ENCODE assay signal across 2 cellular contexts in the genomic region with DNA sequence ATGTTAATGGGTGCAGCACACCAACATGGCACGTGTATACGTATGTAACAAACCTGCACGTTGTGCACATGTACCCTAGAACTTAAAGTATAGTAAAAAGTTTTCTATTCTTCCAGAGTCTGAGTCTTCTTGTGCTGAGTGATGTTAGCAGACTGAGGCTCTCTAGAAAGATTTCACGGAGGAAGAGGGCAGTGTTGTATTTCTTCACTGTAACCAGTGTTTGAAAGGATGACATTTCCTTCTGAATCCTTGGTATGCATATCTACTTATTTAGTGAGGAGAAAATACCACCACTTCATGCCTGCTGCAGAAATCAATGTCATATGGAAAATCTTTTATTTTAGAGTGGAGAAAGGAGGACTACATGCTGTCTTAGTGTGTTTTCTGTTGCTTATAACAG.
TF ChIP-seq lines count a peak whose summit lies in the region.

No MANE protein-coding gene starts in this region.

TF ChIP-seq in GM12878, 131 proteins besides CTCF, POLR2A, EP300 and RAD21 (continued from another document):
- TF ChIP-seq, protein P1, sequence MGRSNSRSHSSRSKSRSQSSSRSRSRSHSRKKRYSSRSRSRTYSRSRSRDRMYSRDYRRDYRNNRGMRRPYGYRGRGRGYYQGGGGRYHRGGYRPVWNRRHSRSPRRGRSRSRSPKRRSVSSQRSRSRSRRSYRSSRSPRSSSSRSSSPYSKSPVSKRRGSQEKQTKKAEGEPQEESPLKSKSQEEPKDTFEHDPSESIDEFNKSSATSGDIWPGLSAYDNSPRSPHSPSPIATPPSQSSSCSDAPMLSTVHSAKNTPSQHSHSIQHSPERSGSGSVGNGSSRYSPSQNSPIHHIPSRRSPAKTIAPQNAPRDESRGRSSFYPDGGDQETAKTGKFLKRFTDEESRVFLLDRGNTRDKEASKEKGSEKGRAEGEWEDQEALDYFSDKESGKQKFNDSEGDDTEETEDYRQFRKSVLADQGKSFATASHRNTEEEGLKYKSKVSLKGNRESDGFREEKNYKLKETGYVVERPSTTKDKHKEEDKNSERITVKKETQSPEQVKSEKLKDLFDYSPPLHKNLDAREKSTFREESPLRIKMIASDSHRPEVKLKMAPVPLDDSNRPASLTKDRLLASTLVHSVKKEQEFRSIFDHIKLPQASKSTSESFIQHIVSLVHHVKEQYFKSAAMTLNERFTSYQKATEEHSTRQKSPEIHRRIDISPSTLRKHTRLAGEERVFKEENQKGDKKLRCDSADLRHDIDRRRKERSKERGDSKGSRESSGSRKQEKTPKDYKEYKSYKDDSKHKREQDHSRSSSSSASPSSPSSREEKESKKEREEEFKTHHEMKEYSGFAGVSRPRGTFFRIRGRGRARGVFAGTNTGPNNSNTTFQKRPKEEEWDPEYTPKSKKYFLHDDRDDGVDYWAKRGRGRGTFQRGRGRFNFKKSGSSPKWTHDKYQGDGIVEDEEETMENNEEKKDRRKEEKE (IDR thresholded peaks at IDR 0.05) = no peak
- TF ChIP-seq, protein P2, sequence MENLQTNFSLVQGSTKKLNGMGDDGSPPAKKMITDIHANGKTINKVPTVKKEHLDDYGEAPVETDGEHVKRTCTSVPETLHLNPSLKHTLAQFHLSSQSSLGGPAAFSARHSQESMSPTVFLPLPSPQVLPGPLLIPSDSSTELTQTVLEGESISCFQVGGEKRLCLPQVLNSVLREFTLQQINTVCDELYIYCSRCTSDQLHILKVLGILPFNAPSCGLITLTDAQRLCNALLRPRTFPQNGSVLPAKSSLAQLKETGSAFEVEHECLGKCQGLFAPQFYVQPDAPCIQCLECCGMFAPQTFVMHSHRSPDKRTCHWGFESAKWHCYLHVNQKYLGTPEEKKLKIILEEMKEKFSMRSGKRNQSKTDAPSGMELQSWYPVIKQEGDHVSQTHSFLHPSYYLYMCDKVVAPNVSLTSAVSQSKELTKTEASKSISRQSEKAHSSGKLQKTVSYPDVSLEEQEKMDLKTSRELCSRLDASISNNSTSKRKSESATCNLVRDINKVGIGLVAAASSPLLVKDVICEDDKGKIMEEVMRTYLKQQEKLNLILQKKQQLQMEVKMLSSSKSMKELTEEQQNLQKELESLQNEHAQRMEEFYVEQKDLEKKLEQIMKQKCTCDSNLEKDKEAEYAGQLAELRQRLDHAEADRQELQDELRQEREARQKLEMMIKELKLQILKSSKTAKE (IDR thresholded peaks at IDR 0.05; ENCODE audit: low read depth, poor library complexity, severe bottlenecking) = no peak
- TF ChIP-seq, protein P3, sequence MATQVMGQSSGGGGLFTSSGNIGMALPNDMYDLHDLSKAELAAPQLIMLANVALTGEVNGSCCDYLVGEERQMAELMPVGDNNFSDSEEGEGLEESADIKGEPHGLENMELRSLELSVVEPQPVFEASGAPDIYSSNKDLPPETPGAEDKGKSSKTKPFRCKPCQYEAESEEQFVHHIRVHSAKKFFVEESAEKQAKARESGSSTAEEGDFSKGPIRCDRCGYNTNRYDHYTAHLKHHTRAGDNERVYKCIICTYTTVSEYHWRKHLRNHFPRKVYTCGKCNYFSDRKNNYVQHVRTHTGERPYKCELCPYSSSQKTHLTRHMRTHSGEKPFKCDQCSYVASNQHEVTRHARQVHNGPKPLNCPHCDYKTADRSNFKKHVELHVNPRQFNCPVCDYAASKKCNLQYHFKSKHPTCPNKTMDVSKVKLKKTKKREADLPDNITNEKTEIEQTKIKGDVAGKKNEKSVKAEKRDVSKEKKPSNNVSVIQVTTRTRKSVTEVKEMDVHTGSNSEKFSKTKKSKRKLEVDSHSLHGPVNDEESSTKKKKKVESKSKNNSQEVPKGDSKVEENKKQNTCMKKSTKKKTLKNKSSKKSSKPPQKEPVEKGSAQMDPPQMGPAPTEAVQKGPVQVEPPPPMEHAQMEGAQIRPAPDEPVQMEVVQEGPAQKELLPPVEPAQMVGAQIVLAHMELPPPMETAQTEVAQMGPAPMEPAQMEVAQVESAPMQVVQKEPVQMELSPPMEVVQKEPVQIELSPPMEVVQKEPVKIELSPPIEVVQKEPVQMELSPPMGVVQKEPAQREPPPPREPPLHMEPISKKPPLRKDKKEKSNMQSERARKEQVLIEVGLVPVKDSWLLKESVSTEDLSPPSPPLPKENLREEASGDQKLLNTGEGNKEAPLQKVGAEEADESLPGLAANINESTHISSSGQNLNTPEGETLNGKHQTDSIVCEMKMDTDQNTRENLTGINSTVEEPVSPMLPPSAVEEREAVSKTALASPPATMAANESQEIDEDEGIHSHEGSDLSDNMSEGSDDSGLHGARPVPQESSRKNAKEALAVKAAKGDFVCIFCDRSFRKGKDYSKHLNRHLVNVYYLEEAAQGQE (IDR thresholded peaks at IDR 0.05; ENCODE audit: low read depth, low read length) = no peak
- TF ChIP-seq IKZF2 (IDR thresholded peaks at IDR 0.05) (no peak), RAD51 (IDR thresholded peaks at IDR 0.05) (no peak)
TF ChIP-seq in GM12878: peak in this region for 0.

TF ChIP-seq in HepG2, 621 proteins besides CTCF, POLR2A, EP300 and RAD21 (continued from another document):
- TF ChIP-seq, protein P4, sequence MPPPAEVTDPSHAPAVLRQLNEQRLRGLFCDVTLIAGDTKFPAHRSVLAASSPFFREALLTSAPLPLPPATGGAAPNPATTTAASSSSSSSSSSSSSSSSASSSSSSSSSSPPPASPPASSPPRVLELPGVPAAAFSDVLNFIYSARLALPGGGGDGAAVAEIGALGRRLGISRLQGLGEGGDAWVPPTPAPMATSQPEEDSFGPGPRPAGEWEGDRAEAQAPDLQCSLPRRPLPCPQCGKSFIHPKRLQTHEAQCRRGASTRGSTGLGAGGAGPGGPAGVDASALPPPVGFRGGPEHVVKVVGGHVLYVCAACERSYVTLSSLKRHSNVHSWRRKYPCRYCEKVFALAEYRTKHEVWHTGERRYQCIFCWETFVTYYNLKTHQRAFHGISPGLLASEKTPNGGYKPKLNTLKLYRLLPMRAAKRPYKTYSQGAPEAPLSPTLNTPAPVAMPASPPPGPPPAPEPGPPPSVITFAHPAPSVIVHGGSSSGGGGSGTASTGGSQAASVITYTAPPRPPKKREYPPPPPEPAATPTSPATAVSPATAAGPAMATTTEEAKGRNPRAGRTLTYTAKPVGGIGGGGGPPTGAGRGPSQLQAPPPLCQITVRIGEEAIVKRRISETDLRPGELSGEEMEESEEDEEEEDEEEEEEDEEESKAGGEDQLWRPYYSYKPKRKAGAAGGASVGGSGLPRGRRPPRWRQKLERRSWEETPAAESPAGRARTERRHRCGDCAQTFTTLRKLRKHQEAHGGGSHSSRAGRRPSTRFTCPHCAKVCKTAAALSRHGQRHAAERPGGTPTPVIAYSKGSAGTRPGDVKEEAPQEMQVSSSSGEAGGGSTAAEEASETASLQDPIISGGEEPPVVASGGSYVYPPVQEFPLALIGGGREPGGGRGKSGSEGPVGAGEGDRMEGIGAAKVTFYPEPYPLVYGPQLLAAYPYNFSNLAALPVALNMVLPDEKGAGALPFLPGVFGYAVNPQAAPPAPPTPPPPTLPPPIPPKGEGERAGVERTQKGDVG (CRISPR knock-in tag; IDR thresholded peaks at IDR 0.05; ENCODE audit: borderline replicate concordance) = no peak
- TF ChIP-seq NFKBIZ (CRISPR knock-in tag; IDR thresholded peaks at IDR 0.05) (no peak), BORCS8-MEF2B (CRISPR knock-in tag; IDR thresholded peaks at IDR 0.05) (no peak), ZZZ3 (CRISPR knock-in tag; IDR thresholded peaks at IDR 0.05; ENCODE audit: borderline replicate concordance) (no peak), HNRNPK (IDR thresholded peaks at IDR 0.05; ENCODE audit: low read depth, low read length, poor library complexity, severe bottlenecking) (no peak), ZNF567 (CRISPR knock-in tag; IDR thresholded peaks at IDR 0.05; ENCODE audit: borderline replicate concordance) (no peak), HIVEP1 (CRISPR knock-in tag; IDR thresholded peaks at IDR 0.05) (no peak), ZNF337 (CRISPR knock-in tag; IDR thresholded peaks at IDR 0.05; ENCODE audit: borderline replicate concordance, low read depth) (no peak), SP5 (CRISPR knock-in tag; IDR thresholded peaks at IDR 0.05; ENCODE audit: borderline replicate concordance, low read depth) (no peak), MEIS1 (CRISPR knock-in tag; IDR thresholded peaks at IDR 0.05; ENCODE audit: borderline replicate concordance) (no peak), ZKSCAN1 (IDR thresholded peaks at IDR 0.05; ENCODE audit: low read length) (no peak)
- TF ChIP-seq, protein P5, sequence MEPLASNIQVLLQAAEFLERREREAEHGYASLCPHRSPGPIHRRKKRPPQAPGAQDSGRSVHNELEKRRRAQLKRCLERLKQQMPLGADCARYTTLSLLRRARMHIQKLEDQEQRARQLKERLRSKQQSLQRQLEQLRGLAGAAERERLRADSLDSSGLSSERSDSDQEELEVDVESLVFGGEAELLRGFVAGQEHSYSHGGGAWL (CRISPR knock-in tag; IDR thresholded peaks at IDR 0.05) = no peak
